In genomic region chr6:14359438-14359837, GRCh38 we compare ENCODE assay signal across 29 cellular contexts.
"Had no signal": no experiment of that assay in that cellular context is flagged by ENCODE, and none has a peak within 500 bp of the region (broad histone marks: within the 10 kb centered on the region; RNA-seq: fewer than 3 reads in every experiment).

No MANE protein-coding gene starts in this region.

- H3K27me3 ChIP-seq: esophagus squamous epithelium, heart right ventricle, left lung, neural progenitor cell, right atrium auricular region, suprapubic skin, upper lobe of left lung had no signal

- H3K4me2 ChIP-seq: smooth muscle cell had no signal

- H3K4me3 ChIP-seq: coronary artery, esophagus squamous epithelium, heart right ventricle, left lung, mucosa of descending colon, neural progenitor cell, prostate gland, right atrium auricular region, smooth muscle cell, suprapubic skin, upper lobe of left lung had no signal

- H2AFZ ChIP-seq: neural progenitor cell, parathyroid adenoma had no signal

- H3K27me3 Mint-ChIP-seq: naive B cell had no signal

- H3K4me1 Mint-ChIP-seq: neural progenitor cell had no signal

- H3K27ac Mint-ChIP-seq: effector memory CD8-positive, alpha-beta T cell; mesothelial cell of epicardium; natural killer cell treated with Interleukin-12 subunit alpha and Interleukin-12 subunit beta and Interleukin-15 and Interleukin-18, amount 100 ng/mL, for 72 hours; neural progenitor cell had no signal

- ATAC-seq: effector memory CD8-positive, alpha-beta T cell; heart right ventricle; left cardiac atrium; left lung; mucosa of descending colon; natural killer cell treated with Interleukin-12 subunit alpha and Interleukin-12 subunit beta and Interleukin-15 and Interleukin-18, amount 100 ng/mL, for 72 hours; sciatic nerve; stimulated activated naive CD8-positive, alpha-beta T cell treated with anti-CD3 and anti-CD28 coated beads, Interleukin-15, Interleukin-2, amounts not matched to agents 100 U/mL and 50 U/mL, for 24 hours had no signal

- H3K4me3 Mint-ChIP-seq: effector memory CD8-positive, alpha-beta T cell; mesothelial cell of epicardium; naive B cell; natural killer cell treated with Interleukin-12 subunit alpha and Interleukin-12 subunit beta and Interleukin-15 and Interleukin-18, amount 100 ng/mL, for 72 hours; neural progenitor cell had no signal

- H3K4me1 ChIP-seq: parathyroid adenoma, prostate gland had no signal

- H3K27ac ChIP-seq: coronary artery, esophagus squamous epithelium, left lung, neural progenitor cell, parathyroid adenoma, prostate gland, suprapubic skin, upper lobe of left lung had no signal

- H3K36me3 ChIP-seq: esophagus squamous epithelium, heart right ventricle, left lung, neural progenitor cell, prostate gland, right atrium auricular region, suprapubic skin, upper lobe of left lung had no signal

- H3K36me3 Mint-ChIP-seq: mesothelial cell of epicardium; natural killer cell treated with Interleukin-12 subunit alpha and Interleukin-12 subunit beta and Interleukin-15 and Interleukin-18, amount 100 ng/mL, for 72 hours; neural progenitor cell had no signal

- H3K79me2 ChIP-seq: parathyroid adenoma had no signal

- H3K9ac ChIP-seq: neural progenitor cell, parathyroid adenoma had no signal

- H3K9me3 Mint-ChIP-seq: effector memory CD8-positive, alpha-beta T cell; mesothelial cell of epicardium; natural killer cell treated with Interleukin-12 subunit alpha and Interleukin-12 subunit beta and Interleukin-15 and Interleukin-18, amount 100 ng/mL, for 72 hours; neural progenitor cell had no signal

- H3K9me3 ChIP-seq: esophagus squamous epithelium, heart right ventricle, left lung, mucosa of descending colon, prostate gland, right atrium auricular region, suprapubic skin, upper lobe of left lung had no signal

- DNase-seq: dermis blood vessel endothelial cell; effector memory CD8-positive, alpha-beta T cell; erythroblast; esophagus squamous epithelium; foreskin melanocyte; glutamatergic neuron; heart right ventricle; hippocampal formation; left cardiac atrium; left lung; mesenchymal stem cell; mucosa of descending colon; naive B cell; stimulated activated CD4-positive, alpha-beta T cell treated with anti-CD3 and anti-CD28 coated beads, Interleukin-12 subunit alpha, Interleukin-12 subunit beta, amount 100 ng/mL, for 4 hours; stimulated activated CD4-positive, alpha-beta T cell treated with anti-CD3 and anti-CD28 coated beads, Interleukin-1b, Interleukin-23, amount 100 ng/mL, for 48 hours; stimulated activated CD4-positive, alpha-beta T cell treated with anti-CD3 and anti-CD28 coated beads, Interleukin-4, amount 100 ng/mL, for 1 hour; stimulated activated CD8-positive, alpha-beta memory T cell treated with anti-CD3 and anti-CD28 coated beads, Interleukin-4, amount 100 ng/mL, for 48 hours; stimulated activated naive CD8-positive, alpha-beta T cell treated with anti-CD3 and anti-CD28 coated beads, Interleukin-15, Interleukin-2, amounts not matched to agents 100 U/mL and 50 U/mL, for 24 hours; upper lobe of left lung had no signal
